27 cellular contexts compared by ENCODE assay signal in the genomic region with DNA sequence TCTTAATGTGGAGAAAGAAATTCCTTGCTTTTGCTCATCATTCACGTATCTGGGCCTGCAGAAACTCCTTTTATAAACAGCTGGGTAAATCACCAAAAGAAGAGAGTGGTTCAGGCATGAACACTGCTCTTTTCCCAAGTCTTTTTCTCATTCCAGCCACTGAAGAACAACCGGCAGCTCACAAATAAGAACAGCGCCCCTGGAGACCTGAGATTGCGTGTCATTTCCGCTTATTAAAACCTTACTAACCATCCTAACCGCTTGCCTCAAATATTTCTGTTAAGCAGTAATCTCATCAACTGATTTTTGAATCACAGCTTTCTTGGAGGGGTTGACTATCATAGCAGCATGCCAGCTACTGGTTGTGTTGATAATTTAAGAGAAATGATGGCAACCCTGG.
DNase-seq lines count a peak whose midpoint lies in the region; ATAC-seq, FAIRE-seq and TF ChIP-seq lines count a peak whose summit lies in the region.
"Had no signal": no experiment of that assay in that cellular context is flagged by ENCODE, and none has a peak within 500 bp of the region (broad histone marks: within the 10 kb centered on the region; RNA-seq: fewer than 3 reads in every experiment).

No MANE protein-coding gene starts in this region.

- H2BK5ac ChIP-seq in H1 (ENCODE audit: low read depth, low read length), result no peak overlapping the region

- peaks cover 27% of the 10 kb centered on the region for H3K4me1 Mint-ChIP-seq in nephron progenitor cell

- POLR2A ChIA-PET in BJ (lab: Charles Lee), result no interaction called here
- POLR2A ChIA-PET in HEK293 (lab: Yijun Ruan, JAX), result no interaction called here
- POLR2A ChIA-PET in H1 (lab: Charles Lee; ENCODE audit: partially characterized antibody), result no interaction called here

- DNase-seq in BJ (ENCODE audit: low read depth), result peak; percentile 17
- no peak for DNase-seq in H1 (ENCODE audit: low read depth in 1 of 2, low spot score in 2 of 2)
- DNase-seq in nephron progenitor cell, result no peak
- no peak for DNase-seq in NCI-H748 treated with DMSO at 0.1 percent for 48 hours (lab: John Stamatoyannopoulos, UW)
- DNase-seq in SJCRH30, result no peak
- DNase-seq in activated CD4-positive, alpha-beta T cell treated with anti-CD3 and anti-CD28 coated beads, Interleukin-2, amount 50 U/mL, for 4 hours, result no peak
- DNase-seq: CD8-positive, alpha-beta memory T cell; DMS 273 treated with DMSO at 0.1 percent for 48 hours; DMS79; GOT3; MM.1S; NCI-H2029; NCI-H446; NCI-H524 treated with DMSO at 0.1 percent for 48 hours; NCI-H82; NK-92 treated with Interleukin-12 subunit alpha and Interleukin-12 subunit beta, amount 100 ng/mL, for 24 hours; PC-3; Right ventricle myocardium superior; T-helper 1 cell had no signal

- H3K56ac ChIP-seq in H1 (replicated peaks; ENCODE audit: insufficient read length, low read depth, low read length), result no peak overlapping the region

- TF ChIP-seq POLR2A in H1 (IDR thresholded peaks at IDR 0.05; ENCODE audit: control extremely low read depth in 1 of 2, low read depth in 2 of 2, low read length in 2 of 2), result no peak

- no peak overlapping the region for H4K8ac ChIP-seq in H1 (ENCODE audit: extremely low read depth, insufficient read depth, low read length)

- 83% methylated on average over 6 of the region's 6 CpGs; no CpG with 5 or more reads in 1 of the 2 experiments for WGBS in H1 (ENCODE audit: extremely low coverage in 1 of 2, insufficient coverage in 1 of 2, insufficient read length in 1 of 2, insufficient replicate concordance in 2 of 2, low coverage in 1 of 2, low lambda C conversion rate in 2 of 2, missing lambda C conversion rate in 1 of 2), 2 experiments

- H3K23ac ChIP-seq in H1 (ENCODE audit: insufficient read length), result no peak overlapping the region

- no peaks in the 10 kb centered on the region for H3K79me2 ChIP-seq in H1 (ENCODE audit: control insufficient read depth in 1 of 2, insufficient read depth in 2 of 2, low read length in 2 of 2)

- TF ChIP-seq RAD21 in H1 (IDR thresholded peaks at IDR 0.05 in 1 of 2, conservative IDR thresholded peaks at IDR 0.05 in 1 of 2; ENCODE audit: low read depth in 2 of 2, low read length in 2 of 2), result peak in 1 of 2 experiments; percentile 27; a peak in 1 of 4 replicates

- H3K4me2 ChIP-seq in H1 (ENCODE audit: insufficient read depth in 1 of 2, low read depth in 2 of 2, low read length in 2 of 2), result no peak overlapping the region
- H3K4me2 ChIP-seq: KMS-11 had no signal

- H2BK15ac ChIP-seq in H1 (ENCODE audit: low read length), result no peak overlapping the region

- no peak overlapping the region for H2BK20ac ChIP-seq in H1 (ENCODE audit: low read length)

- no peak overlapping the region for H3K4ac ChIP-seq in H1 (replicated peaks; ENCODE audit: insufficient read length, low read depth, low read length)

- no peak overlapping the region for H3K27ac ChIP-seq in HEK293 (ENCODE audit: extremely low read depth, low read depth, low read length)
- no peak overlapping the region for H3K27ac ChIP-seq in H1 (ENCODE audit: low read depth, low read length)
- no peak overlapping the region for H3K27ac ChIP-seq in SJCRH30
- H3K27ac ChIP-seq: KMS-11 had no signal

- H4K20me1 ChIP-seq in H1 (replicated peaks in 1 of 2; ENCODE audit: control insufficient read depth in 1 of 2, insufficient read depth in 2 of 2, low read length in 2 of 2), result peaks cover 0 to 2% of the 10 kb centered on the region in 2 experiments

- no peak for TF ChIP-seq EP300 in H1 (IDR thresholded peaks at IDR 0.05; ENCODE audit: borderline replicate concordance in 1 of 2, low read depth in 2 of 2, low read length in 2 of 2)

- H3K4me3 Mint-ChIP-seq in nephron progenitor cell, result no peak overlapping the region
- H3K4me3 Mint-ChIP-seq: CD14-positive monocyte; CD8-positive, alpha-beta memory T cell; IgD-negative memory B cell had no signal

- no peak overlapping the region for H2BK12ac ChIP-seq in H1 (ENCODE audit: low read depth, low read length)

- no peak overlapping the region for H2AFZ ChIP-seq in H1 (ENCODE audit: low read length)

- H3K27me3 Mint-ChIP-seq in nephron progenitor cell (ENCODE audit: low read depth, poor library complexity), result peaks cover 7% of the 10 kb centered on the region
- H3K27me3 Mint-ChIP-seq: CD8-positive, alpha-beta memory T cell; IgD-negative memory B cell had no signal

- H3K36me3 ChIP-seq in BJ (ENCODE audit: control insufficient read depth, insufficient read depth, low read length) (no peaks in the 10 kb centered on the region), HEK293 (ENCODE audit: control insufficient read depth in 2 of 2, insufficient read depth in 1 of 2, low read length in 2 of 2) (peaks cover 0 to 15% of the 10 kb centered on the region in 2 experiments; a peak in 1 of 3 replicates), H1 (ENCODE audit: control insufficient read depth in 2 of 4, insufficient read depth in 4 of 4, low read length in 3 of 4) (peaks cover 0 to 3% (median 1%) of the 10 kb centered on the region in 4 experiments; a peak in 2 of 8 replicates), SJCRH30 (peaks cover 30% of the 10 kb centered on the region)

- H2BK120ac ChIP-seq in H1 (replicated peaks; ENCODE audit: low read depth, low read length), result no peak overlapping the region

- CTCF ChIA-PET in BJ (lab: Yijun Ruan, JAX) (interaction anchor here (0.9 kb wide), 1 partner anchor 9 kb away, joined by 3 read pairs; no protein-coding TSS in a partner anchor), HEK293 (lab: Yijun Ruan, JAX) (interaction anchor here (0.5 to 1.4 kb wide), 2 partner anchors 12 to 130 kb away, joined by 3 to 4 read pairs; no protein-coding TSS in a partner anchor), H1 (lab: Charles Lee; ENCODE audit: partially characterized antibody) (interaction anchor here (0.6 to 1.9 kb wide), 15 partner anchors 9 to 713 kb away, joined by 3 to 6 read pairs (median 4); no protein-coding TSS in a partner anchor)

- peaks cover 56% of the 10 kb centered on the region for H3K36me3 Mint-ChIP-seq in nephron progenitor cell (ENCODE audit: low read depth)

- no peak overlapping the region for H3K18ac ChIP-seq in H1 (ENCODE audit: extremely low read depth, low read length)

- no peak overlapping the region for H4K91ac ChIP-seq in H1 (replicated peaks; ENCODE audit: insufficient read length, low read length)

- no peak for ATAC-seq in HG03159 (IDR thresholded peaks at IDR 0.05; ENCODE audit: unreplicated experiment)
- ATAC-seq: HCT116, PC-3 had no signal

- H3K79me1 ChIP-seq in H1 (ENCODE audit: low read depth, low read length), result no peaks in the 10 kb centered on the region; the same call in 1 of the 2 replicates

- H3K23me2 ChIP-seq in H1 (ENCODE audit: low read depth, low read length), result no peaks in the 10 kb centered on the region

- H3K9ac ChIP-seq in H1 (replicated peaks in 1 of 4; ENCODE audit: extremely low read depth in 1 of 4, low read depth in 3 of 4, low read length in 3 of 4), result no peak overlapping the region
- H3K9ac ChIP-seq: KMS-11 had no signal

- H3K9me3 Mint-ChIP-seq in nephron progenitor cell, result no peaks in the 10 kb centered on the region
- H3K9me3 Mint-ChIP-seq: CD8-positive, alpha-beta memory T cell; IgD-negative memory B cell had no signal

- no peak for FAIRE-seq in H1 (lab: Jason Lieb, UNC)
- FAIRE-seq: A204.1, GM12892 had no signal

- H3K4me1 ChIP-seq in HEK293 (ENCODE audit: control insufficient read depth, insufficient read depth, low read length) (no peaks in the 10 kb centered on the region), H1 (replicated peaks in 1 of 4; ENCODE audit: control insufficient read depth in 3 of 4, insufficient read depth in 4 of 4, low read length in 3 of 4) (no peaks in the 10 kb centered on the region), SJCRH30 (no peaks in the 10 kb centered on the region)

- no peak overlapping the region for H2AK5ac ChIP-seq in H1 (ENCODE audit: low read depth, low read length)

- peak overlapping the region; percentile 26 for H3K27ac Mint-ChIP-seq in nephron progenitor cell
- H3K27ac Mint-ChIP-seq: CD14-positive monocyte had no signal

- H3K14ac ChIP-seq in H1 (ENCODE audit: insufficient read length), result no peak overlapping the region

- H3K4me3 ChIP-seq in BJ (ENCODE audit: low read depth, low read length) (no peak overlapping the region), HEK293 (ENCODE audit: low read depth, low read length) (no peak overlapping the region), H1 (ENCODE audit: extremely low read depth in 1 of 4, insufficient read depth in 2 of 4, low read depth in 3 of 4, low read length in 4 of 4) (no peak overlapping the region), SJCRH30 (no peak overlapping the region)

- H3K9me3 ChIP-seq in HEK293 (ENCODE audit: control insufficient read depth, insufficient read depth, low read depth, low read length), result no peaks in the 10 kb centered on the region
- H3K9me3 ChIP-seq in H1 (ENCODE audit: insufficient read depth in 2 of 2, low read depth in 1 of 2, low read length in 1 of 2), result no peaks in the 10 kb centered on the region; a peak in 1 of 4 replicates
- peaks cover 3% of the 10 kb centered on the region; the same call in 1 of the 2 replicates for H3K9me3 ChIP-seq in SJCRH30 (replicated peaks)

- TF ChIP-seq CTCF in BJ (IDR thresholded peaks at IDR 0.05; ENCODE audit: insufficient read depth, low read depth, low read length) (no peak), HEK293 (tag by site-specific recombination; IDR thresholded peaks at IDR 0.05) (no peak), H1 (IDR thresholded peaks at IDR 0.05; ENCODE audit: control extremely low read depth in 1 of 3, insufficient read depth in 1 of 3, low read depth in 1 of 3, low read length in 3 of 3) (peak in 2 of 3 experiments; percentile 37 to 40; a peak in 3 of 4 replicates), nephron progenitor cell (IDR thresholded peaks at IDR 0.05) (no peak)

- no peak overlapping the region for H4K5ac ChIP-seq in H1 (ENCODE audit: insufficient read length, low read depth, low read length)

- H3K27me3 ChIP-seq in BJ (ENCODE audit: control insufficient read depth, insufficient read depth, low read length) (no peaks in the 10 kb centered on the region), H1 (replicated peaks in 1 of 4; ENCODE audit: control insufficient read depth in 3 of 4, extremely low read depth in 1 of 4, insufficient read depth in 3 of 4, low read length in 3 of 4) (no peaks in the 10 kb centered on the region), SJCRH30 (no peaks in the 10 kb centered on the region)

TF ChIP-seq in HEK293, 187 proteins besides CTCF, POLR2A, EP300 and RAD21 (continues in another document):
- TF ChIP-seq SP7 (tag by site-specific recombination; IDR thresholded peaks at IDR 0.05) (no peak), ZNF768 (tag by site-specific recombination; IDR thresholded peaks at IDR 0.05) (no peak), ZNF677 (tag by site-specific recombination; IDR thresholded peaks at IDR 0.05) (0 out of 2 replicates have a peak, but pooled peaks have one; percentile 46), ZNF37A (tag by site-specific recombination; IDR thresholded peaks at IDR 0.05) (no peak)

TF ChIP-seq in H1, 55 proteins besides CTCF, POLR2A, EP300 and RAD21:
- TF ChIP-seq HDAC2 (IDR thresholded peaks at IDR 0.05; ENCODE audit: borderline replicate concordance in 1 of 2, low read depth in 2 of 2, low read length in 2 of 2) (no peak), CHD2 (IDR thresholded peaks at IDR 0.05; ENCODE audit: low read length) (no peak)

Comparison
In these comparisons a context has a peak if more than half of its experiments do, and no peak if none do; other contexts are left out.
1. CTCF ChIP-seq: peak in H1 (2 of 3); none in BJ (single experiment), HEK293 (single experiment) and nephron progenitor cell (single experiment).